Comparison of ENCODE assay signal across 16 cellular contexts in the genomic region with DNA sequence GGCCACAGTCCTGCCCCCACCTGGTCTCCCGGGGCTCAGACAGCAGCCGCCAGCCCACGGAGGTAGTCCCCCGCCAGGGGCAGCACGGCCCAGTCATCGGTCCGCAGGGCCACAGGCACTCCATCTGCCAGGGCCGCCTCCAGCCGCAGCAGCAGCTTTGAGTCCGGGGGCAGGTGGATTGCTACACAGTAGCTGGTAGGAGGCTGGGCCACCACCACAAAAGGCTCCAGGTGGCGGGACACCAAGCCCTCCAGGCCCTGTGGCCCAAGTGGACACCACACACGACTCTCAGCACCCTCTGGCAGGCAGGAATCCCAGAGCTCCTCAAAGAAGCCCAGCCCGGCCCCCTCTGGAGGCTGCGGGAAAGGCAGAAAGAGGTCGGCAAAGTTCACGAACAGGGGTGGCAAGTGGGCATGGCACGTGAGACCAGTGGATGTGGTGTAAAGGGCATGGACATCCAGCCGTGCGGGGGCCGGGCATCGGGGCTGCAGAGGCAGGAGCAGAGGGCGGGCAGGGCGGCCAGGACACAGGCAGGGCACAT. TPM values are rescaled to one million over a fixed set of nuclear protein-coding genes. Genes with fewer than 3 reads are reported as not detected.
DNase-seq lines count a peak whose midpoint lies in the region; ATAC-seq, FAIRE-seq and TF ChIP-seq lines count a peak whose summit lies in the region.
"Had no signal": no experiment of that assay in that cellular context is flagged by ENCODE, and none has a peak within 500 bp of the region (broad histone marks: within the 10 kb centered on the region; RNA-seq: fewer than 3 reads in every experiment).

No MANE protein-coding gene starts in this region.

- no peaks in the 10 kb centered on the region for H3K27me3 ChIP-seq in SK-N-SH (ENCODE audit: insufficient read depth)
- H3K27me3 ChIP-seq: gastrocnemius medialis had no signal

- H3F3A ChIP-seq in SK-N-SH (replicated peaks; ENCODE audit: insufficient read depth) = peaks cover 2% of the 10 kb centered on the region

- H3K36me3 ChIP-seq in SK-N-SH (replicated peaks in 1 of 2; ENCODE audit: control insufficient read depth in 1 of 2, insufficient read depth in 2 of 2, low read length in 1 of 2) (peaks cover 0 to 12% of the 10 kb centered on the region in 2 experiments), kidney (ENCODE audit: control insufficient read depth in 1 of 2, insufficient read depth in 2 of 2, low read length in 2 of 2) (peaks cover 0 to 2% of the 10 kb centered on the region in 2 donors)

- no peak for FAIRE-seq in kidney (lab: Jason Lieb, UNC)
- FAIRE-seq: GM12891 had no signal

- H3K79me2 ChIP-seq in SK-N-SH (ENCODE audit: insufficient read depth) = peaks cover 15% of the 10 kb centered on the region; the same call in 1 of the 2 replicates

- H3K4me2 ChIP-seq in SK-N-SH = no peak overlapping the region

- no peak overlapping the region for H2AFZ ChIP-seq in SK-N-SH (ENCODE audit: low read depth)

- H4K20me1 ChIP-seq in SK-N-SH (ENCODE audit: insufficient read depth) = peaks cover 6% of the 10 kb centered on the region; the same call in 1 of the 2 replicates

- CTCF ChIA-PET in SK-N-SH (lab: Yijun Ruan, JAX) = interaction anchor here (0.6 to 8.6 kb wide), 7 partner anchors 7 to 107 kb away, joined by 3 to 152 read pairs (median 46); a partner anchor contains a TSS

- WGBS in SK-N-SH (ENCODE audit: low lambda C conversion rate) = 91% methylated on average over 18 of the region's 23 CpGs

- TF ChIP-seq EP300 in SK-N-SH (IDR thresholded peaks at IDR 0.05; ENCODE audit: borderline replicate concordance in 1 of 2, low read depth in 1 of 2, low read length in 1 of 2) = no peak

- no peak overlapping the region for H3K9ac ChIP-seq in SK-N-SH
- no peak overlapping the region for H3K9ac ChIP-seq in kidney (ENCODE audit: low read length in 2 of 2)

- POLR2A ChIA-PET in SK-N-SH (lab: Yijun Ruan, JAX) = no interaction called here

- ATAC-seq in SK-N-SH treated with all-trans-retinoic acid at 6 μM for 48 hours (no peak), esophagus mucosa (no peak), HG02938 (IDR thresholded peaks at IDR 0.05; ENCODE audit: unreplicated experiment) (no peak)
- ATAC-seq: CD8-positive, alpha-beta T cell; gastrocnemius medialis had no signal

- no peaks in the 10 kb centered on the region for H3K9me3 ChIP-seq in SK-N-SH
- no peaks in the 10 kb centered on the region for H3K9me3 ChIP-seq in kidney (ENCODE audit: control insufficient read depth in 1 of 2, low read length in 2 of 2)
- H3K9me3 ChIP-seq: gastrocnemius medialis had no signal

- peaks cover 0 to 11% of the 10 kb centered on the region in 2 experiments; a peak in 1 of 4 replicates for H3K4me1 ChIP-seq in SK-N-SH (ENCODE audit: control insufficient read depth in 1 of 2, insufficient read depth in 2 of 2, low read depth in 1 of 2, low read length in 1 of 2)
- peaks cover 4 to 24% of the 10 kb centered on the region in 2 donors for H3K4me1 ChIP-seq in kidney (ENCODE audit: control insufficient read depth in 1 of 2, insufficient read depth in 1 of 2, low read depth in 1 of 2, low read length in 2 of 2)

- no peak for TF ChIP-seq RAD21 in SK-N-SH (IDR thresholded peaks at IDR 0.05; ENCODE audit: low read length)

- TF ChIP-seq CTCF in SK-N-SH (IDR thresholded peaks at IDR 0.05) (no peak), VCaP (conservative IDR thresholded peaks at IDR 0.05) (no peak), kidney (IDR thresholded peaks at IDR 0.05; ENCODE audit: borderline replicate concordance, extremely low read depth, insufficient read depth) (no peak)

- no peaks in the 10 kb centered on the region for H3K9me2 ChIP-seq in SK-N-SH

- DNase-seq in SK-N-SH = peak; percentile 16
- peak; percentile 71 for DNase-seq in kidney
- DNase-seq in stimulated activated CD8-positive, alpha-beta memory T cell treated with anti-CD3 and anti-CD28 coated beads, Interleukin-4, amount 100 ng/mL, for 48 hours = peak; percentile 18
- DNase-seq in DMS114 treated with DMSO at 0.1 percent for 48 hours (lab: John Stamatoyannopoulos, UW; ENCODE audit: unreplicated experiment) = no peak
- DNase-seq: 8988T; activated naive CD4-positive, alpha-beta T cell treated with anti-CD3 and anti-CD28 coated beads, Interleukin-2, amount 50 U/mL, for 16 hours; gastrocnemius medialis; NK-92 treated with Interleukin-12 subunit alpha and Interleukin-12 subunit beta, amount 100 ng/mL, for 24 hours; Right ventricle myocardium superior had no signal

- no peak overlapping the region for H3K27ac ChIP-seq in SK-N-SH (ENCODE audit: low read depth in 2 of 2, low read length in 1 of 2)
- H3K27ac ChIP-seq in VCaP = peak overlapping the region; percentile 5; the same call in 1 of the 2 replicates
- H3K27ac ChIP-seq in kidney (ENCODE audit: low read depth in 2 of 2, low read length in 2 of 2) = no peak overlapping the region

- intact Hi-C loops in kidney (cut with DNase I) = no loop called here

- H3K4me3 ChIP-seq in SK-N-SH (ENCODE audit: low read depth in 2 of 2, low read length in 1 of 2) = no peak overlapping the region
- H3K4me3 ChIP-seq in kidney (ENCODE audit: low read length in 2 of 2) = no peak overlapping the region
- H3K4me3 ChIP-seq: gastrocnemius medialis had no signal

TF ChIP-seq in SK-N-SH, 30 proteins besides CTCF, POLR2A, EP300 and RAD21 (continues in another document):
- TF ChIP-seq NFIC (IDR thresholded peaks at IDR 0.05; ENCODE audit: borderline replicate concordance) (no peak), NRF1 (IDR thresholded peaks at IDR 0.05; ENCODE audit: low read depth, low read length) (no peak), SIN3A (IDR thresholded peaks at IDR 0.05; ENCODE audit: borderline replicate concordance, low read depth, low read length) (no peak), TCF12 (IDR thresholded peaks at IDR 0.05) (no peak)
- TF ChIP-seq, protein P1, sequence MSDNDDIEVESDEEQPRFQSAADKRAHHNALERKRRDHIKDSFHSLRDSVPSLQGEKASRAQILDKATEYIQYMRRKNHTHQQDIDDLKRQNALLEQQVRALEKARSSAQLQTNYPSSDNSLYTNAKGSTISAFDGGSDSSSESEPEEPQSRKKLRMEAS (IDR thresholded peaks at IDR 0.05; ENCODE audit: low read depth) = no peak

TF ChIP-seq in SK-N-SH treated with all-trans-retinoic acid at 6 μM for 48 hours, 23 proteins besides CTCF, POLR2A, EP300 and RAD21 (continues in another document):
- no peak for TF ChIP-seq TOX (CRISPR knock-in tag; IDR thresholded peaks at IDR 0.05; ENCODE audit: borderline replicate concordance)
- no peak for TF ChIP-seq ZC3H10 (CRISPR knock-in tag; IDR thresholded peaks at IDR 0.05)
- TF ChIP-seq ISL1 (CRISPR knock-in tag; IDR thresholded peaks at IDR 0.05) = no peak
- TF ChIP-seq RARB (CRISPR knock-in tag; IDR thresholded peaks at IDR 0.05) = no peak
- TF ChIP-seq OSR1 (CRISPR knock-in tag; IDR thresholded peaks at IDR 0.05) = no peak
- TF ChIP-seq, protein P2, sequence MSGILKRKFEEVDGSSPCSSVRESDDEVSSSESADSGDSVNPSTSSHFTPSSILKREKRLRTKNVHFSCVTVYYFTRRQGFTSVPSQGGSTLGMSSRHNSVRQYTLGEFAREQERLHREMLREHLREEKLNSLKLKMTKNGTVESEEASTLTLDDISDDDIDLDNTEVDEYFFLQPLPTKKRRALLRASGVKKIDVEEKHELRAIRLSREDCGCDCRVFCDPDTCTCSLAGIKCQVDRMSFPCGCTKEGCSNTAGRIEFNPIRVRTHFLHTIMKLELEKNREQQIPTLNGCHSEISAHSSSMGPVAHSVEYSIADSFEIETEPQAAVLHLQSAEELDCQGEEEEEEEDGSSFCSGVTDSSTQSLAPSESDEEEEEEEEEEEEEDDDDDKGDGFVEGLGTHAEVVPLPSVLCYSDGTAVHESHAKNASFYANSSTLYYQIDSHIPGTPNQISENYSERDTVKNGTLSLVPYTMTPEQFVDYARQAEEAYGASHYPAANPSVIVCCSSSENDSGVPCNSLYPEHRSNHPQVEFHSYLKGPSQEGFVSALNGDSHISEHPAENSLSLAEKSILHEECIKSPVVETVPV (CRISPR knock-in tag; IDR thresholded peaks at IDR 0.05) = no peak
- TF ChIP-seq, protein P3, sequence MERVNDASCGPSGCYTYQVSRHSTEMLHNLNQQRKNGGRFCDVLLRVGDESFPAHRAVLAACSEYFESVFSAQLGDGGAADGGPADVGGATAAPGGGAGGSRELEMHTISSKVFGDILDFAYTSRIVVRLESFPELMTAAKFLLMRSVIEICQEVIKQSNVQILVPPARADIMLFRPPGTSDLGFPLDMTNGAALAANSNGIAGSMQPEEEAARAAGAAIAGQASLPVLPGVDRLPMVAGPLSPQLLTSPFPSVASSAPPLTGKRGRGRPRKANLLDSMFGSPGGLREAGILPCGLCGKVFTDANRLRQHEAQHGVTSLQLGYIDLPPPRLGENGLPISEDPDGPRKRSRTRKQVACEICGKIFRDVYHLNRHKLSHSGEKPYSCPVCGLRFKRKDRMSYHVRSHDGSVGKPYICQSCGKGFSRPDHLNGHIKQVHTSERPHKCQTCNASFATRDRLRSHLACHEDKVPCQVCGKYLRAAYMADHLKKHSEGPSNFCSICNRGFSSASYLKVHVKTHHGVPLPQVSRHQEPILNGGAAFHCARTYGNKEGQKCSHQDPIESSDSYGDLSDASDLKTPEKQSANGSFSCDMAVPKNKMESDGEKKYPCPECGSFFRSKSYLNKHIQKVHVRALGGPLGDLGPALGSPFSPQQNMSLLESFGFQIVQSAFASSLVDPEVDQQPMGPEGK (CRISPR knock-in tag; IDR thresholded peaks at IDR 0.05; ENCODE audit: borderline replicate concordance) = no peak
- no peak for TF ChIP-seq ZNF70 (CRISPR knock-in tag; IDR thresholded peaks at IDR 0.05)

RNA-seq across cellular contexts. Expression of a gene that starts 2.9 kb away (rescaled TPM):
- polyA plus RNA-seq in SK-N-SH (2012; rRNA removed) (3.8 and 4.6 TPM in 2 replicates), kidney (ENCODE audit: insufficient read depth, low read depth, low replicate concordance) (6.3 TPM)
- 1.2 and 2.0 TPM in 2 replicates for polyA plus RNA-seq in SK-N-SH (2012; cell fraction: cytosol; rRNA removed)
- 11.6 and 11.7 TPM in 2 replicates for polyA plus RNA-seq in SK-N-SH (2012; cell fraction: nucleus; rRNA removed)
- total RNA-seq in kidney (18.3 TPM), esophagus mucosa (18.2 TPM)

RNA-seq across cellular contexts. Expression of a gene that starts 9.0 kb away (rescaled TPM):
- polyA plus RNA-seq in SK-N-SH (2012; rRNA removed) (not detected in 2 replicates), kidney (ENCODE audit: insufficient read depth, low read depth, low replicate concordance) (6.7 TPM)
- not detected in 2 replicates for polyA plus RNA-seq in SK-N-SH (2012; cell fraction: cytosol; rRNA removed)
- polyA plus RNA-seq in SK-N-SH (2012; cell fraction: nucleus; rRNA removed) = not detected in 2 replicates
- total RNA-seq in kidney (6.6 TPM), esophagus mucosa (49.0 TPM)
- total RNA-seq: cardiac septum, Right ventricle myocardium superior had no signal

RNA-seq across cellular contexts. Expression of a gene that starts 55.9 kb away (rescaled TPM):
- polyA plus RNA-seq in SK-N-SH (2012; rRNA removed) = 0.81 and 1.0 TPM in 2 replicates
- 0.39 and 0.58 TPM in 2 replicates for polyA plus RNA-seq in SK-N-SH (2012; cell fraction: cytosol; rRNA removed)
- polyA plus RNA-seq in SK-N-SH (2012; cell fraction: nucleus; rRNA removed) = 5.2 and 6.4 TPM in 2 replicates
- total RNA-seq in kidney = 1.0 TPM
- 0.43 TPM for polyA plus RNA-seq in kidney (ENCODE audit: insufficient read depth, low read depth, low replicate concordance)
- total RNA-seq in esophagus mucosa = 0.12 TPM
- total RNA-seq: Right ventricle myocardium superior had no signal

RNA-seq across cellular contexts. Expression of a gene that starts 57.3 kb away (rescaled TPM):
- polyA plus RNA-seq in SK-N-SH (2012; rRNA removed) (43.9 and 50.9 TPM in 2 replicates), kidney (ENCODE audit: insufficient read depth, low read depth, low replicate concordance) (129 TPM)
- 22.5 and 37.5 TPM in 2 replicates for polyA plus RNA-seq in SK-N-SH (2012; cell fraction: cytosol; rRNA removed)
- polyA plus RNA-seq in SK-N-SH (2012; cell fraction: nucleus; rRNA removed) = 169 and 187 TPM in 2 replicates
- total RNA-seq in kidney (43.7 TPM), esophagus mucosa (28.7 TPM)
